ENCODE assay signal across 10 cellular contexts in genomic region chr17:6330936-6331335, GRCh38.
"Had no signal": no experiment of that assay in that cellular context is flagged by ENCODE, and none has a peak within 500 bp of the region (broad histone marks: within the 10 kb centered on the region; RNA-seq: fewer than 3 reads in every experiment).

No MANE protein-coding gene starts in this region.

- H3K4me3 ChIP-seq: GM23248, GM23338, HAP-1 had no signal

- FAIRE-seq: H1, H54 had no signal

- DNase-seq: GM23248, GOT3, H7, H9, HCEC 1CT, HFFc6 had no signal

- H3K36me3 ChIP-seq: HAP-1 had no signal
